Comparison of ENCODE assay signal across 9 cellular contexts in genomic region chr1:154276797-154277196, GRCh38. TPM values are rescaled to one million over a fixed set of nuclear protein-coding genes. Genes with fewer than 3 reads are reported as not detected.
A peak's percentile ranks its signal among the peaks of the same experiment; 100 is the strongest.
DNase-seq lines count a peak whose midpoint lies in the region; ATAC-seq and TF ChIP-seq lines count a peak whose summit lies in the region.
"Had no signal": no experiment of that assay in that cellular context is flagged by ENCODE, and none has a peak within 500 bp of the region (broad histone marks: within the 10 kb centered on the region; RNA-seq: fewer than 3 reads in every experiment).

No MANE protein-coding gene starts in this region.

- peaks cover 5% of the 10 kb centered on the region; the same call in 1 of the 2 replicates for H3K79me2 ChIP-seq in OCI-LY1 (ENCODE audit: insufficient read depth, low read length)

- H3K36me3 ChIP-seq in breast epithelium (no peaks in the 10 kb centered on the region), OCI-LY1 (ENCODE audit: insufficient read depth, low read length) (peaks cover 16% of the 10 kb centered on the region), brain microvascular endothelial cell (replicated peaks) (peaks cover 9% of the 10 kb centered on the region), ovary (no peaks in the 10 kb centered on the region)

- H3K27ac Mint-ChIP-seq in MCF 10A (ENCODE audit: low read depth, unreplicated experiment): no peak overlapping the region
- no peak overlapping the region for H3K27ac Mint-ChIP-seq in stimulated activated effector memory CD8-positive, alpha-beta T cell treated with anti-CD3 and anti-CD28 coated beads, Interleukin-12 subunit alpha, Interleukin-12 subunit beta, amount 100 ng/mL, for 72 hours

- BruUV-seq in MCF 10A (replicated peaks; lab: Mats Ljungman, UMichigan): no TSS peak

- ATAC-seq in HG03521 (IDR thresholded peaks at IDR 0.05; ENCODE audit: unreplicated experiment): no peak
- no peak for ATAC-seq in stimulated activated effector memory CD8-positive, alpha-beta T cell treated with anti-CD3 and anti-CD28 coated beads, Interleukin-12 subunit alpha, Interleukin-12 subunit beta, amount 100 ng/mL, for 72 hours

- H3K9me2 ChIP-seq in OCI-LY1 (ENCODE audit: low read depth, low read length): no peaks in the 10 kb centered on the region

- in situ Hi-C loops in brain microvascular endothelial cell (cut with HindIII; ENCODE audit: low pct_ligation_motif_present, low sequenced_read_pairs): no loop called here

- H3K4me1 ChIP-seq in breast epithelium: peaks cover 0 to 4% of the 10 kb centered on the region in 2 donors
- H3K4me1 ChIP-seq in OCI-LY1 (ENCODE audit: insufficient read depth, low read length, severe bottlenecking): peaks cover 14% of the 10 kb centered on the region
- H3K4me1 ChIP-seq in ovary (ENCODE audit: insufficient read depth): peaks cover 2% of the 10 kb centered on the region

- no peak overlapping the region for H2AFZ ChIP-seq in OCI-LY1 (ENCODE audit: low read length)

- peaks cover 19% of the 10 kb centered on the region for H3K4me1 Mint-ChIP-seq in MCF 10A (ENCODE audit: insufficient read depth, unreplicated experiment)
- H3K4me1 Mint-ChIP-seq in stimulated activated effector memory CD8-positive, alpha-beta T cell treated with anti-CD3 and anti-CD28 coated beads, Interleukin-12 subunit alpha, Interleukin-12 subunit beta, amount 100 ng/mL, for 72 hours: peaks cover 20% of the 10 kb centered on the region

- intact Hi-C loops in MCF 10A (cut with micrococcal nuclease) (no loop called here), breast epithelium (cut with DNase I; ENCODE audit: low total_unique reads) (no loop called here), ovary (cut with DNase I) (loop anchor here in 1 of 4 donors (2.0 kb wide), 1 partner anchor 20 kb away; no protein-coding TSS in a partner anchor)

- TF ChIP-seq POLR2A in breast epithelium (IDR thresholded peaks at IDR 0.05) (no peak), ovary (IDR thresholded peaks at IDR 0.05) (no peak)

- H3K9me3 Mint-ChIP-seq in MCF 10A (ENCODE audit: unreplicated experiment): no peaks in the 10 kb centered on the region
- no peaks in the 10 kb centered on the region for H3K9me3 Mint-ChIP-seq in stimulated activated effector memory CD8-positive, alpha-beta T cell treated with anti-CD3 and anti-CD28 coated beads, Interleukin-12 subunit alpha, Interleukin-12 subunit beta, amount 100 ng/mL, for 72 hours

- no peak overlapping the region for H3K4me2 ChIP-seq in OCI-LY1 (ENCODE audit: low read length)

- 79 to 85% (median 84%) methylated on average over 7 of the region's 7 CpGs for WGBS in ovary, 3 donors

- H3F3A ChIP-seq in OCI-LY1 (ENCODE audit: insufficient read depth, low read length): no peaks in the 10 kb centered on the region

- H3K27me3 ChIP-seq in breast epithelium: no peaks in the 10 kb centered on the region
- no peaks in the 10 kb centered on the region for H3K27me3 ChIP-seq in OCI-LY1 (ENCODE audit: insufficient read depth, low read length)
- H3K27me3 ChIP-seq in brain microvascular endothelial cell (replicated peaks): no peaks in the 10 kb centered on the region
- no peaks in the 10 kb centered on the region for H3K27me3 ChIP-seq in ovary

- CTCF ChIA-PET in MCF 10A (lab: Yijun Ruan, JAX): interaction anchor here (0.6 to 2.0 kb wide), 7 partner anchors 22 to 550 kb away, joined by 3 to 13 read pairs (median 3); no protein-coding TSS in a partner anchor

- no peaks in the 10 kb centered on the region for H4K20me1 ChIP-seq in OCI-LY1 (ENCODE audit: insufficient read depth, low read length)

- H3K27ac ChIP-seq in breast epithelium (no peak overlapping the region), OCI-LY1 (ENCODE audit: low read depth, low read length, poor library complexity, severe bottlenecking) (no peak overlapping the region), brain microvascular endothelial cell (no peak overlapping the region), ovary (no peak overlapping the region)

- H3K9ac ChIP-seq in OCI-LY1 (ENCODE audit: low read length): no peak overlapping the region

- POLR2A ChIA-PET in MCF 10A (lab: Yijun Ruan, JAX): interaction anchor here (0.7 to 1.3 kb wide), 6 partner anchors 14 to 129 kb away, joined by 3 read pairs; no protein-coding TSS in a partner anchor

- no peaks in the 10 kb centered on the region for H3K9me3 ChIP-seq in breast epithelium
- no peaks in the 10 kb centered on the region for H3K9me3 ChIP-seq in OCI-LY1 (ENCODE audit: low read length)
- H3K9me3 ChIP-seq in ovary: no peaks in the 10 kb centered on the region

- peaks cover 34% of the 10 kb centered on the region for H3K36me3 Mint-ChIP-seq in MCF 10A (ENCODE audit: insufficient read depth, unreplicated experiment)
- peaks cover 47% of the 10 kb centered on the region for H3K36me3 Mint-ChIP-seq in stimulated activated effector memory CD8-positive, alpha-beta T cell treated with anti-CD3 and anti-CD28 coated beads, Interleukin-12 subunit alpha, Interleukin-12 subunit beta, amount 100 ng/mL, for 72 hours

- no peaks in the 10 kb centered on the region for H3K27me3 Mint-ChIP-seq in MCF 10A (ENCODE audit: insufficient read depth, unreplicated experiment)

- TF ChIP-seq EP300 in ovary (IDR thresholded peaks at IDR 0.05): no peak

- no peak overlapping the region for H3K4me3 Mint-ChIP-seq in MCF 10A (ENCODE audit: unreplicated experiment)
- H3K4me3 Mint-ChIP-seq in stimulated activated effector memory CD8-positive, alpha-beta T cell treated with anti-CD3 and anti-CD28 coated beads, Interleukin-12 subunit alpha, Interleukin-12 subunit beta, amount 100 ng/mL, for 72 hours: no peak overlapping the region

- no peak for DNase-seq in MCF 10A (ENCODE audit: unreplicated experiment)
- DNase-seq in breast epithelium (ENCODE audit: low spot score in 2 of 2): no peak
- no peak for DNase-seq in brain microvascular endothelial cell
- DNase-seq in stimulated activated naive CD4-positive, alpha-beta T cell treated with Interleukin-2 at 50 U/mL for 16 hours (lab: John Stamatoyannopoulos, UW): peak; percentile 6
- no peak for DNase-seq in ovary
- DNase-seq in stimulated activated effector memory CD8-positive, alpha-beta T cell treated with anti-CD3 and anti-CD28 coated beads, Interleukin-12 subunit alpha, Interleukin-12 subunit beta, amount 100 ng/mL, for 72 hours (ENCODE audit: low spot score in 2 of 2): no peak
- DNase-seq: activated gamma-delta T cell treated with Interleukin-2 at 50 U/mL for 16 hours had no signal

- TF ChIP-seq CTCF in MCF 10A (IDR thresholded peaks at IDR 0.05; ENCODE audit: unreplicated experiment): peak; percentile 26
- no peak for TF ChIP-seq CTCF in breast epithelium (IDR thresholded peaks at IDR 0.05)
- TF ChIP-seq CTCF in OCI-LY1 (IDR thresholded peaks at IDR 0.05; ENCODE audit: low read length): peak; percentile 30
- TF ChIP-seq CTCF in brain microvascular endothelial cell (IDR thresholded peaks at IDR 0.05; ENCODE audit: low read depth, low read length, missing control alignments): peak; percentile 37
- TF ChIP-seq CTCF in ovary (IDR thresholded peaks at IDR 0.05): no peak

- H3K4me3 ChIP-seq in breast epithelium (no peak overlapping the region), OCI-LY1 (ENCODE audit: low read depth, low read length, poor library complexity, severe bottlenecking) (no peak overlapping the region), brain microvascular endothelial cell (ENCODE audit: low read depth, low read length) (no peak overlapping the region), ovary (no peak overlapping the region)

RNA-seq across cellular contexts. Expression of gene HAX1, which starts 4.4 kb away (rescaled TPM):
- total RNA-seq in MCF 10A (2022) (261 and 295 TPM in 2 replicates), breast epithelium (100 to 1,000 TPM; 108 to 125 (median 120) TPM), ovary (100 to 1,000 TPM in 2 of 7 donors, 10 to 100 TPM in 5; 67.2 to 134 (median 81.3) TPM)
- polyA plus RNA-seq in ovary: 100 to 1,000 TPM in 1 of 2 donors, 10 to 100 TPM in 1; 90.1 to 198 TPM

RNA-seq across cellular contexts. Expression of gene AQP10, which starts 44.1 kb away (rescaled TPM):
- total RNA-seq in MCF 10A (2022): not detected in 2 replicates
- total RNA-seq in breast epithelium: under 1 TPM in 1 of 3 donors, not detected in 2; 0.44 TPM
- 1 to 10 TPM in 1 of 7 donors, under 1 TPM in 1, not detected in 5; 0.23 to 1.0 TPM for total RNA-seq in ovary
- polyA plus RNA-seq in ovary: under 1 TPM in 1 of 2 donors, not detected in 1; 0.13 TPM

RNA-seq across cellular contexts. Expression of gene ATP8B2, which starts 48.5 kb away (rescaled TPM):
- 27.1 and 66.3 TPM in 2 replicates for total RNA-seq in MCF 10A (2022)
- total RNA-seq in breast epithelium: 10 to 100 TPM; 34.5 to 64.8 (median 61.3) TPM
- 100 to 1,000 TPM in 1 of 7 donors, 10 to 100 TPM in 6; 59.7 to 112 (median 83.7) TPM for total RNA-seq in ovary
- polyA plus RNA-seq in ovary: 10 to 100 TPM; 53.0 to 54.7 TPM

RNA-seq across cellular contexts. Expression of gene UBAP2L, which starts 56.0 kb away (rescaled TPM):
- total RNA-seq in MCF 10A (2022): 219 and 223 TPM in 2 replicates
- 10 to 100 TPM; 64.8 to 79.3 (median 70.1) TPM for total RNA-seq in breast epithelium
- 100 to 1,000 TPM in 5 of 7 donors, 10 to 100 TPM in 2; 45.5 to 161 (median 133) TPM for total RNA-seq in ovary
- 100 to 1,000 TPM in 1 of 2 donors, 10 to 100 TPM in 1; 76.4 to 172 TPM for polyA plus RNA-seq in ovary

Comparison
In these comparisons a context has a peak if more than half of its experiments do, and no peak if none do; other contexts are left out.
1. CTCF ChIP-seq: peak in MCF 10A (single experiment), OCI-LY1 (single experiment) and brain microvascular endothelial cell (single experiment); none in breast epithelium (0 of 3) and ovary (0 of 3).